ENCODE assay signal across 1 cellular context in the genomic region with DNA sequence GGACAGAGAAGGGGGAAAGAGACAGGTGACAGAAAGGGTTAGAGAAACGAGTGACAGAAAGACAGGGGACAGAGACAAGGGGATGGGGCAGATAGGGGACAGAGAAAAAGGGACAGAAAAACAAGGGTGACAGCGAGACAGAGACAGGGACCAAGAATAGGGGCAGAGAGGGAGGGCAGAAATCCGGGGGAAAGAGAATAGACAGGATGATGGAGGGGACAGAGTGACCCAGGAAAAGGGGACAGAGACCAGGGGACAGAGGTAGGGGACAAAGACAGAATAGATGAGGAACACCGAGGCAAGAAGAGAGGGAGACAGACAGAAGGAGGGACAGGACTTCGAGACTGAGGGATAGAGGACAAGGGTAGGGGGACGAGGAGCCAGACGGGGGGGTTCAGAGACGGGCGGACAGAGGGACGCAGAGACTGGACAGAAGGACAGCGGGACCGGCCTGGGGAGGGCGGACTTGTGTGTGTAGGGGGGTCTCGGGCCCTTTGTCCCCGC.
TF ChIP-seq lines count a peak whose summit lies in the region.

No MANE protein-coding gene starts in this region.

TF ChIP-seq in K562, 482 proteins besides CTCF, POLR2A, EP300 and RAD21 (continued from another document):
- TF ChIP-seq, protein P1, sequence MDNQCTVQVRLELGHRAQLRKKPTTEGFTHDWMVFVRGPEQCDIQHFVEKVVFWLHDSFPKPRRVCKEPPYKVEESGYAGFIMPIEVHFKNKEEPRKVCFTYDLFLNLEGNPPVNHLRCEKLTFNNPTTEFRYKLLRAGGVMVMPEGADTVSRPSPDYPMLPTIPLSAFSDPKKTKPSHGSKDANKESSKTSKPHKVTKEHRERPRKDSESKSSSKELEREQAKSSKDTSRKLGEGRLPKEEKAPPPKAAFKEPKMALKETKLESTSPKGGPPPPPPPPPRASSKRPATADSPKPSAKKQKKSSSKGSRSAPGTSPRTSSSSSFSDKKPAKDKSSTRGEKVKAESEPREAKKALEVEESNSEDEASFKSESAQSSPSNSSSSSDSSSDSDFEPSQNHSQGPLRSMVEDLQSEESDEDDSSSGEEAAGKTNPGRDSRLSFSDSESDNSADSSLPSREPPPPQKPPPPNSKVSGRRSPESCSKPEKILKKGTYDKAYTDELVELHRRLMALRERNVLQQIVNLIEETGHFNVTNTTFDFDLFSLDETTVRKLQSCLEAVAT (IDR thresholded peaks at IDR 0.05), result peak; percentile 31 to 64; a peak in 3 of 4 replicates
- TF ChIP-seq XRCC5 (IDR thresholded peaks at IDR 0.05; ENCODE audit: low read depth, low read length) (no peak), RUNX1 (IDR thresholded peaks at IDR 0.05; ENCODE audit: low read depth) (no peak), ASH1L (IDR thresholded peaks at IDR 0.05; ENCODE audit: borderline replicate concordance, low read depth, partially characterized antibody) (no peak), MXI1 (IDR thresholded peaks at IDR 0.05; ENCODE audit: low read depth, low read length) (no peak), MAFF (IDR thresholded peaks at IDR 0.05; ENCODE audit: low read length) (no peak), LEF1 (IDR thresholded peaks at IDR 0.05) (0 out of 2 replicates have a peak, but pooled peaks have one; percentile 18), RBM14 (IDR thresholded peaks at IDR 0.05; ENCODE audit: borderline replicate concordance, insufficient read depth, low read depth, low read length) (no peak), OTX1 (CRISPR knock-in tag; IDR thresholded peaks at IDR 0.05) (peak; percentile 58; the same call in 1 of the 2 replicates), LARP7 (IDR thresholded peaks at IDR 0.05) (no peak), PHB2 (IDR thresholded peaks at IDR 0.05; ENCODE audit: low read depth) (peak; percentile 53; the same call in 1 of the 2 replicates), PRPF4 (IDR thresholded peaks at IDR 0.05; ENCODE audit: insufficient read depth, low read depth, low read length, poor library complexity, severe bottlenecking) (no peak)
- TF ChIP-seq, protein P2, sequence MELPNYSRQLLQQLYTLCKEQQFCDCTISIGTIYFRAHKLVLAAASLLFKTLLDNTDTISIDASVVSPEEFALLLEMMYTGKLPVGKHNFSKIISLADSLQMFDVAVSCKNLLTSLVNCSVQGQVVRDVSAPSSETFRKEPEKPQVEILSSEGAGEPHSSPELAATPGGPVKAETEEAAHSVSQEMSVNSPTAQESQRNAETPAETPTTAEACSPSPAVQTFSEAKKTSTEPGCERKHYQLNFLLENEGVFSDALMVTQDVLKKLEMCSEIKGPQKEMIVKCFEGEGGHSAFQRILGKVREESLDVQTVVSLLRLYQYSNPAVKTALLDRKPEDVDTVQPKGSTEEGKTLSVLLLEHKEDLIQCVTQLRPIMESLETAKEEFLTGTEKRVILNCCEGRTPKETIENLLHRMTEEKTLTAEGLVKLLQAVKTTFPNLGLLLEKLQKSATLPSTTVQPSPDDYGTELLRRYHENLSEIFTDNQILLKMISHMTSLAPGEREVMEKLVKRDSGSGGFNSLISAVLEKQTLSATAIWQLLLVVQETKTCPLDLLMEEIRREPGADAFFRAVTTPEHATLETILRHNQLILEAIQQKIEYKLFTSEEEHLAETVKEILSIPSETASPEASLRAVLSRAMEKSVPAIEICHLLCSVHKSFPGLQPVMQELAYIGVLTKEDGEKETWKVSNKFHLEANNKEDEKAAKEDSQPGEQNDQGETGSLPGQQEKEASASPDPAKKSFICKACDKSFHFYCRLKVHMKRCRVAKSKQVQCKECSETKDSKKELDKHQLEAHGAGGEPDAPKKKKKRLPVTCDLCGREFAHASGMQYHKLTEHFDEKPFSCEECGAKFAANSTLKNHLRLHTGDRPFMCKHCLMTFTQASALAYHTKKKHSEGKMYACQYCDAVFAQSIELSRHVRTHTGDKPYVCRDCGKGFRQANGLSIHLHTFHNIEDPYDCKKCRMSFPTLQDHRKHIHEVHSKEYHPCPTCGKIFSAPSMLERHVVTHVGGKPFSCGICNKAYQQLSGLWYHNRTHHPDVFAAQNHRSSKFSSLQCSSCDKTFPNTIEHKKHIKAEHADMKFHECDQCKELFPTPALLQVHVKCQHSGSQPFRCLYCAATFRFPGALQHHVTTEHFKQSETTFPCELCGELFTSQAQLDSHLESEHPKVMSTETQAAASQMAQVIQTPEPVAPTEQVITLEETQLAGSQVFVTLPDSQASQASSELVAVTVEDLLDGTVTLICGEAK (IDR thresholded peaks at IDR 0.05), result peak; percentile 53; the same call in 1 of the 2 replicates
- TF ChIP-seq, protein P2 (CRISPR knock-in tag; IDR thresholded peaks at IDR 0.05), result no peak
- TF ChIP-seq, protein P3, sequence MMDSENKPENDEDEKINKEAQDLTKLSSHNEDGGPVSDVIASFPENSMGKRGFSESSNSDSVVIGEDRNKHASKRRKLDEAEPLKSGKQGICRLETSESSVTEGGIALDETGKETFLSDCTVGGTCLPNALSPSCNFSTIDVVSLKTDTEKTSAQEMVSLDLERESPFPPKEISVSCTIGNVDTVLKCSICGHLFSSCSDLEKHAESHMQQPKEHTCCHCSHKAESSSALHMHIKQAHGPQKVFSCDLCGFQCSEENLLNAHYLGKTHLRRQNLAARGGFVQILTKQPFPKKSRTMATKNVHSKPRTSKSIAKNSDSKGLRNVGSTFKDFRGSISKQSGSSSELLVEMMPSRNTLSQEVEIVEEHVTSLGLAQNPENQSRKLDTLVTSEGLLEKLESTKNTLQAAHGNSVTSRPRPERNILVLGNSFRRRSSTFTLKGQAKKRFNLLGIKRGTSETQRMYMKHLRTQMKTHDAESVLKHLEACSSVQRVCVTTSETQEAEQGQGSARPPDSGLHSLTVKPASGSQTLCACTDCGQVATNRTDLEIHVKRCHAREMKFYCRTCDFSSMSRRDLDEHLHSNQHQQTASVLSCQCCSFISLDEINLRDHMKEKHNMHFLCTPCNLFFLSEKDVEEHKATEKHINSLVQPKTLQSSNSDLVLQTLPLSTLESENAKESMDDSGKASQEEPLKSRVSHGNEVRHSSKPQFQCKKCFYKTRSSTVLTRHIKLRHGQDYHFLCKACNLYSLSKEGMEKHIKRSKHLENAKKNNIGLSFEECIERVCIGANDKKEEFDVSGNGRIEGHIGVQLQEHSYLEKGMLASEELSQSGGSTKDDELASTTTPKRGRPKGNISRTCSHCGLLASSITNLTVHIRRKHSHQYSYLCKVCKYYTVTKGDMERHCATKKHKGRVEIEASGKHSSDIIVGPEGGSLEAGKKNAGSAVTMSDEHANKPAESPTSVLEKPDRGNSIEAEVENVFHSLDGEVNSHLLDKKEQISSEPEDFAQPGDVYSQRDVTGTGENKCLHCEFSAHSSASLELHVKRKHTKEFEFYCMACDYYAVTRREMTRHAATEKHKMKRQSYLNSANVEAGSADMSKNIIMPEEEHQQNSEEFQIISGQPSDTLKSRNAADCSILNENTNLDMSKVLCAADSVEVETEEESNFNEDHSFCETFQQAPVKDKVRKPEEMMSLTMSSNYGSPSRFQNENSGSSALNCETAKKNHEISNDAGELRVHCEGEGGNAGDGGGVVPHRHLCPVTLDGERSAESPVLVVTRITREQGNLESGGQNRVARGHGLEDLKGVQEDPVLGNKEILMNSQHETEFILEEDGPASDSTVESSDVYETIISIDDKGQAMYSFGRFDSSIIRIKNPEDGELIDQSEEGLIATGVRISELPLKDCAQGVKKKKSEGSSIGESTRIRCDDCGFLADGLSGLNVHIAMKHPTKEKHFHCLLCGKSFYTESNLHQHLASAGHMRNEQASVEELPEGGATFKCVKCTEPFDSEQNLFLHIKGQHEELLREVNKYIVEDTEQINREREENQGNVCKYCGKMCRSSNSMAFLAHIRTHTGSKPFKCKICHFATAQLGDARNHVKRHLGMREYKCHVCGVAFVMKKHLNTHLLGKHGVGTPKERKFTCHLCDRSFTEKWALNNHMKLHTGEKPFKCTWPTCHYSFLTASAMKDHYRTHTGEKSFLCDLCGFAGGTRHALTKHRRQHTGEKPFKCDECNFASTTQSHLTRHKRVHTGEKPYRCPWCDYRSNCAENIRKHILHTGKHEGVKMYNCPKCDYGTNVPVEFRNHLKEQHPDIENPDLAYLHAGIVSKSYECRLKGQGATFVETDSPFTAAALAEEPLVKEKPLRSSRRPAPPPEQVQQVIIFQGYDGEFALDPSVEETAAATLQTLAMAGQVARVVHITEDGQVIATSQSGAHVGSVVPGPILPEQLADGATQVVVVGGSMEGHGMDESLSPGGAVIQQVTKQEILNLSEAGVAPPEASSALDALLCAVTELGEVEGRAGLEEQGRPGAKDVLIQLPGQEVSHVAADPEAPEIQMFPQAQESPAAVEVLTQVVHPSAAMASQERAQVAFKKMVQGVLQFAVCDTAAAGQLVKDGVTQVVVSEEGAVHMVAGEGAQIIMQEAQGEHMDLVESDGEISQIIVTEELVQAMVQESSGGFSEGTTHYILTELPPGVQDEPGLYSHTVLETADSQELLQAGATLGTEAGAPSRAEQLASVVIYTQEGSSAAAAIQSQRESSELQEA (IDR thresholded peaks at IDR 0.05; ENCODE audit: low read depth), result peak; percentile 9; the same call in 1 of the 2 replicates
- TF ChIP-seq, protein P4, sequence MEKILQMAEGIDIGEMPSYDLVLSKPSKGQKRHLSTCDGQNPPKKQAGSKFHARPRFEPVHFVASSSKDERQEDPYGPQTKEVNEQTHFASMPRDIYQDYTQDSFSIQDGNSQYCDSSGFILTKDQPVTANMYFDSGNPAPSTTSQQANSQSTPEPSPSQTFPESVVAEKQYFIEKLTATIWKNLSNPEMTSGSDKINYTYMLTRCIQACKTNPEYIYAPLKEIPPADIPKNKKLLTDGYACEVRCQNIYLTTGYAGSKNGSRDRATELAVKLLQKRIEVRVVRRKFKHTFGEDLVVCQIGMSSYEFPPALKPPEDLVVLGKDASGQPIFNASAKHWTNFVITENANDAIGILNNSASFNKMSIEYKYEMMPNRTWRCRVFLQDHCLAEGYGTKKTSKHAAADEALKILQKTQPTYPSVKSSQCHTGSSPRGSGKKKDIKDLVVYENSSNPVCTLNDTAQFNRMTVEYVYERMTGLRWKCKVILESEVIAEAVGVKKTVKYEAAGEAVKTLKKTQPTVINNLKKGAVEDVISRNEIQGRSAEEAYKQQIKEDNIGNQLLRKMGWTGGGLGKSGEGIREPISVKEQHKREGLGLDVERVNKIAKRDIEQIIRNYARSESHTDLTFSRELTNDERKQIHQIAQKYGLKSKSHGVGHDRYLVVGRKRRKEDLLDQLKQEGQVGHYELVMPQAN (IDR thresholded peaks at IDR 0.05; ENCODE audit: borderline replicate concordance), result peak; percentile 37; the same call in 1 of the 2 replicates
TF ChIP-seq in K562: peak in this region for 13.
